ENCODE assay signal across 8 cellular contexts in genomic region chr14:95500772-95501401, GRCh38. TPM values are rescaled to one million over a fixed set of nuclear protein-coding genes. Genes with fewer than 3 reads are reported as not detected.
DNase-seq lines count a peak whose midpoint lies in the region; ATAC-seq lines count a peak whose summit lies in the region.

No MANE protein-coding gene starts in this region.

- H3K4me2 ChIP-seq in trophoblast cell (ENCODE audit: low read length), result no peak overlapping the region

- WGBS in trophoblast cell (ENCODE audit: extremely low coverage, insufficient coverage, insufficient read length), result no CpG with 5 or more reads among the region's 14 CpGs

- no peak overlapping the region for H2AK5ac ChIP-seq in trophoblast cell (ENCODE audit: low read length)

- no peaks in the 10 kb centered on the region for H3K79me1 ChIP-seq in trophoblast cell (ENCODE audit: low read length)

- no peaks in the 10 kb centered on the region for H3K27me3 ChIP-seq in trophoblast cell (ENCODE audit: insufficient read depth, low read length)

- H3K79me2 ChIP-seq in trophoblast cell (ENCODE audit: control insufficient read depth, insufficient read depth, low read length, poor library complexity), result no peaks in the 10 kb centered on the region

- peaks cover 3 to 9% of the 10 kb centered on the region in 2 experiments for H3K4me1 ChIP-seq in trophoblast cell (ENCODE audit: control insufficient read depth in 1 of 2, insufficient read depth in 2 of 2, low read length in 2 of 2)

- no peak overlapping the region for H4K8ac ChIP-seq in trophoblast cell (ENCODE audit: low read depth, low read length)

- H3K36me3 ChIP-seq in trophoblast cell (ENCODE audit: control insufficient read depth in 1 of 2, insufficient read depth in 2 of 2, low read length in 2 of 2), result no peaks in the 10 kb centered on the region

- no peak overlapping the region for H3K9ac ChIP-seq in trophoblast cell (ENCODE audit: low read length)

- no peak overlapping the region for H2AFZ ChIP-seq in trophoblast cell (ENCODE audit: insufficient read depth, low read length, poor library complexity)

- H4K12ac ChIP-seq in trophoblast cell (ENCODE audit: low read depth, low read length), result no peak overlapping the region

- ATAC-seq in GM18907 (IDR thresholded peaks at IDR 0.05; ENCODE audit: unreplicated experiment), result no peak

- no peak overlapping the region for H3K14ac ChIP-seq in trophoblast cell (ENCODE audit: low read length)

- no peak overlapping the region for H3K27ac ChIP-seq in trophoblast cell (ENCODE audit: low read depth, low read length)

- no peak overlapping the region for H2BK120ac ChIP-seq in trophoblast cell (ENCODE audit: insufficient read depth, low read length, poor library complexity)

- no peak overlapping the region for H3K4me3 ChIP-seq in trophoblast cell (ENCODE audit: low read depth, low read length)

- no peak overlapping the region for H3K4ac ChIP-seq in trophoblast cell (ENCODE audit: low read depth, low read length)

- no peak overlapping the region for H2BK12ac ChIP-seq in trophoblast cell (ENCODE audit: low read length)

- H3K9me3 ChIP-seq in trophoblast cell (ENCODE audit: insufficient read depth, low read depth, low read length), result no peaks in the 10 kb centered on the region

- H4K91ac ChIP-seq in trophoblast cell (ENCODE audit: low read depth, low read length), result no peak overlapping the region

- H2BK5ac ChIP-seq in trophoblast cell (ENCODE audit: low read depth, low read length, poor library complexity), result no peak overlapping the region

- no peak overlapping the region for H3K18ac ChIP-seq in trophoblast cell (ENCODE audit: low read length)

- DNase-seq in CD1c-positive myeloid dendritic cell (ENCODE audit: extremely low spot score) (peak; percentile 9), RPMI7951 (ENCODE audit: low read depth) (peak; percentile 84), fibroblast of gingiva (ENCODE audit: low read depth) (peak; percentile 89), trophoblast cell (peak; percentile 74 to 76), SW 1271 (lab: John Stamatoyannopoulos, UW) (no peak), islet precursor cell (no peak), iPS-NIHi11 (ENCODE audit: low spot score) (no peak)

- no peak overlapping the region for H3K23ac ChIP-seq in trophoblast cell (ENCODE audit: low read length)

RNA-seq across cellular contexts. Expression of gene SYNE3, which starts 15.6 kb away (rescaled TPM):
- 6.0 and 6.2 TPM in 2 replicates for total RNA-seq in RPMI7951 (2014; rRNA removed; shearing (Covaris generic))
- 0.81 and 0.86 TPM in 2 replicates for polyA plus RNA-seq in trophoblast cell (2013)

RNA-seq across cellular contexts. Expression of gene GLRX5, which starts 34.0 kb away (rescaled TPM):
- total RNA-seq in RPMI7951 (2014; rRNA removed; shearing (Covaris generic)), result 65.4 and 65.7 TPM in 2 replicates
- polyA plus RNA-seq in trophoblast cell (2013), result 44.9 and 47.3 TPM in 2 replicates

Comparison
In these comparisons a context has a peak if more than half of its experiments do, and no peak if none do; other contexts are left out.
1. DNase-seq: peak in CD1c-positive myeloid dendritic cell (single experiment), RPMI7951 (single experiment), fibroblast of gingiva (single experiment) and trophoblast cell (2 of 2); none in SW 1271 (0 of 2), islet precursor cell (single experiment) and iPS-NIHi11 (single experiment).